In the genomic region with DNA sequence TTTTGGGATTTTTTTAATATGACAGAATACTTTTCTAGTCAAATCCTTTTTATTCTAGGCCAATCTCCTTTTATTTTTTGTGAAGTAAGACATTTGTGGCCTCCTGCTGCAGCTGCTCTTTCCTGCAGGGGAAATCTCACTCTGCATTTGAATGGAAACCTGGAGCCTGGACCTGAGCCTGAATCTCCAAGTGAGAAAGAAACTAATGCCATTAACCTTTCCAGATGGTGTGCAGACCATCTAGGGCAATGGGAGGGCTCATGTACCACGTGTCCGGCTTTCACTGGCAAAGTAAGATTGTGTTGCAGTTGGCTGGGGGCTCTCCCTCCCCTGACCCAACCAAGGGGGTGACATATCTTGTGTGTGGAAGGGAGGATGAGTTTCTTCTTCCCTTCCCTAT, we compare ENCODE assay signal across 29 cellular contexts.
"Had no signal": no experiment of that assay in that cellular context is flagged by ENCODE, and none has a peak within 500 bp of the region (broad histone marks: within the 10 kb centered on the region; RNA-seq: fewer than 3 reads in every experiment).

No MANE protein-coding gene starts in this region.

- H3K9me3 Mint-ChIP-seq: activated CD4-positive, alpha-beta memory T cell treated with anti-CD3 and anti-CD28 coated beads for 36 hours; activated CD4-positive, alpha-beta T cell treated with anti-CD3 and anti-CD28 coated beads, Interleukin-2, amount 10 ng/mL, durations not matched to agents 24 days and 14 days; activated naive CD4-positive, alpha-beta T cell treated with anti-CD3 and anti-CD28 coated beads for 36 hours; T-helper 1 cell treated with Interleukin-12 subunit alpha and Interleukin-12 subunit beta and Interleukin-4 antibody, amounts not matched to agents 30 μg/mL and 1 μg/mL, for 36 hours had no signal

- H3K4me3 Mint-ChIP-seq: activated CD4-positive, alpha-beta memory T cell treated with anti-CD3 and anti-CD28 coated beads for 36 hours; activated CD4-positive, alpha-beta T cell treated with anti-CD3 and anti-CD28 coated beads, Interleukin-2, amount 10 ng/mL, durations not matched to agents 24 days and 14 days; activated naive CD4-positive, alpha-beta T cell treated with anti-CD3 and anti-CD28 coated beads for 36 hours; activated naive CD8-positive, alpha-beta T cell; activated T-helper 17 cell treated with anti-CD3 and anti-CD28 coated beads, Interleukin-2, amount 50 U/mL, for 72 hours; T-helper 1 cell treated with Interleukin-12 subunit alpha and Interleukin-12 subunit beta and Interleukin-4 antibody, amounts not matched to agents 30 μg/mL and 1 μg/mL, for 36 hours had no signal

- H3K27ac ChIP-seq: brain microvascular endothelial cell, cardiac muscle cell, Peyer's patch, RWPE1, SJSA1 had no signal

- H3K4me1 ChIP-seq: Peyer's patch, SJSA1 had no signal

- H3K27me3 Mint-ChIP-seq: activated CD4-positive, alpha-beta T cell treated with anti-CD3 and anti-CD28 coated beads, Interleukin-2, amount 10 ng/mL, durations not matched to agents 24 days and 14 days; activated T-helper 17 cell treated with anti-CD3 and anti-CD28 coated beads, Interleukin-2, amount 50 U/mL, for 72 hours had no signal

- DNase-seq: activated CD4-positive, alpha-beta memory T cell treated with anti-CD3 and anti-CD28 coated beads for 36 hours; activated CD4-positive, alpha-beta T cell treated with anti-CD3 and anti-CD28 coated beads, Interleukin-2, amount 10 ng/mL, durations not matched to agents 24 days and 14 days; activated CD4-positive, CD25-positive, alpha-beta regulatory T cell treated with anti-CD3 and anti-CD28 coated beads, Interleukin-2, amount 50 U/mL, for 72 hours; activated CD8-positive, alpha-beta memory T cell treated with anti-CD3 and anti-CD28 coated beads for 24 hours; activated gamma-delta T cell; activated naive CD4-positive, alpha-beta T cell treated with anti-CD3 and anti-CD28 coated beads for 36 hours; activated T-cell treated with anti-CD3 and anti-CD28 coated beads, Interleukin-2, amount 50 U/mL, for 48 hours; amygdala; brain microvascular endothelial cell; cerebellar nuclear complex; MV-4-11; NCI-H1092 treated with DMSO at 0.1 percent for 48 hours; NCI-H1417 treated with DMSO at 0.1 percent for 48 hours; NCI-H1694; NCI-H2029; NCI-H2107; NCI-H2171 treated with DMSO at 0.1 percent for 48 hours; NCI-H226; NCI-H526; NCI-H774; NK-92 treated with Interleukin-12 subunit alpha and Interleukin-12 subunit beta, amount 100 ng/mL, for 24 hours; Peyer's patch; Right ventricle myocardium superior had no signal

- ATAC-seq: activated T-helper 17 cell treated with anti-CD3 and anti-CD28 coated beads, Interleukin-2, amount 50 U/mL, for 72 hours had no signal

- H3K27ac Mint-ChIP-seq: activated CD4-positive, alpha-beta memory T cell treated with anti-CD3 and anti-CD28 coated beads for 36 hours; activated CD4-positive, alpha-beta T cell treated with anti-CD3 and anti-CD28 coated beads, Interleukin-2, amount 10 ng/mL, durations not matched to agents 24 days and 14 days; activated naive CD4-positive, alpha-beta T cell treated with anti-CD3 and anti-CD28 coated beads for 36 hours; activated naive CD8-positive, alpha-beta T cell; activated T-helper 17 cell treated with anti-CD3 and anti-CD28 coated beads, Interleukin-2, amount 50 U/mL, for 72 hours; T-helper 1 cell treated with Interleukin-12 subunit alpha and Interleukin-12 subunit beta and Interleukin-4 antibody, amounts not matched to agents 30 μg/mL and 1 μg/mL, for 36 hours had no signal

- H3K4me1 Mint-ChIP-seq: activated CD4-positive, alpha-beta T cell treated with anti-CD3 and anti-CD28 coated beads, Interleukin-2, amount 10 ng/mL, durations not matched to agents 24 days and 14 days; activated T-helper 17 cell treated with anti-CD3 and anti-CD28 coated beads, Interleukin-2, amount 50 U/mL, for 72 hours had no signal

- H3K36me3 ChIP-seq: brain microvascular endothelial cell, cardiac muscle cell, Peyer's patch, SJSA1 had no signal

- H3K27me3 ChIP-seq: brain microvascular endothelial cell, cardiac muscle cell, Peyer's patch, SJSA1 had no signal

- H3K9me3 ChIP-seq: Peyer's patch, SJSA1 had no signal

- H3K36me3 Mint-ChIP-seq: activated CD4-positive, alpha-beta memory T cell treated with anti-CD3 and anti-CD28 coated beads for 36 hours; activated naive CD8-positive, alpha-beta T cell had no signal

- H3K4me3 ChIP-seq: cardiac muscle cell, Peyer's patch, SJSA1 had no signal
